In genomic region chr14:24915403-24915921, GRCh38 we compare ENCODE assay signal across 23 cellular contexts.
DNase-seq lines count a peak whose midpoint lies in the region; ATAC-seq, FAIRE-seq and TF ChIP-seq lines count a peak whose summit lies in the region.
"Had no signal": no experiment of that assay in that cellular context is flagged by ENCODE, and none has a peak within 500 bp of the region (broad histone marks: within the 10 kb centered on the region; RNA-seq: fewer than 3 reads in every experiment).

No MANE protein-coding gene starts in this region.

- TF ChIP-seq CTCF in HEK293 (tag by site-specific recombination; IDR thresholded peaks at IDR 0.05) (no peak), GM12878 (IDR thresholded peaks at IDR 0.05 in 2 of 3, conservative IDR thresholded peaks at IDR 0.05 in 1 of 3; ENCODE audit: control insufficient read depth in 2 of 3, extremely low read depth in 1 of 3, insufficient read depth in 1 of 3, low read depth in 3 of 3, low read length in 3 of 3) (no peak), smooth muscle cell (IDR thresholded peaks at IDR 0.05; ENCODE audit: borderline replicate concordance, insufficient read depth, poor library complexity, severe bottlenecking) (no peak)

- no peaks in the 10 kb centered on the region for H3K9me3 ChIP-seq in HEK293 (ENCODE audit: control insufficient read depth, insufficient read depth, low read depth, low read length)
- H3K9me3 ChIP-seq in GM12878 (replicated peaks; ENCODE audit: control insufficient read depth, insufficient read depth, low read length): no peaks in the 10 kb centered on the region
- no peaks in the 10 kb centered on the region for H3K9me3 ChIP-seq in smooth muscle cell (replicated peaks; ENCODE audit: low read depth)
- H3K9me3 ChIP-seq: BE2C, BLaER1 had no signal

- TF ChIP-seq EP300 in GM12878 (IDR thresholded peaks at IDR 0.05; ENCODE audit: borderline replicate concordance in 1 of 2, control insufficient read depth in 1 of 2, low read depth in 2 of 2, low read length in 2 of 2): no peak

- POLR2A ChIA-PET in HEK293 (lab: Yijun Ruan, JAX): no interaction called here
- POLR2A ChIA-PET in GM12878 (lab: Charles Lee): interaction anchor here (1.7 to 3.2 kb wide), 3 partner anchors 9 to 40 kb away, joined by 5 to 15 read pairs (median 6); no protein-coding TSS in a partner anchor

- H3K4me3 ChIP-seq in HEK293 (ENCODE audit: low read depth, low read length): no peak overlapping the region
- no peak overlapping the region for H3K4me3 ChIP-seq in GM12878
- no peak overlapping the region for H3K4me3 ChIP-seq in smooth muscle cell
- H3K4me3 ChIP-seq: BLaER1 had no signal

- H3K4me1 ChIP-seq in HEK293 (ENCODE audit: control insufficient read depth, insufficient read depth, low read length) (peaks cover 20% of the 10 kb centered on the region), GM12878 (ENCODE audit: control insufficient read depth, insufficient read depth, low read length) (no peaks in the 10 kb centered on the region), smooth muscle cell (ENCODE audit: low read depth) (peaks cover 11% of the 10 kb centered on the region)
- H3K4me1 ChIP-seq: BE2C had no signal

- H3K36me3 ChIP-seq in HEK293 (ENCODE audit: control insufficient read depth in 2 of 2, insufficient read depth in 1 of 2, low read length in 2 of 2) (no peaks in the 10 kb centered on the region), GM12878 (ENCODE audit: control insufficient read depth in 2 of 2, insufficient read depth in 2 of 2, low read length in 1 of 2) (no peaks in the 10 kb centered on the region), smooth muscle cell (ENCODE audit: low read depth) (no peaks in the 10 kb centered on the region)
- H3K36me3 ChIP-seq: BE2C, BLaER1 had no signal

- no peak for FAIRE-seq in GM12878 (lab: Jason Lieb, UNC)
- FAIRE-seq: A204.1, GM12891, GM19239 had no signal

- RAD21 ChIA-PET in GM12878 (lab: Charles Lee; ENCODE audit: unreplicated experiment): interaction anchor here (0.8 to 4.6 kb wide), 7 partner anchors 10 to 109 kb away, joined by 3 to 35 read pairs (median 6); no protein-coding TSS in a partner anchor

- H3K79me2 ChIP-seq in GM12878 (ENCODE audit: control insufficient read depth, insufficient read depth, low read length): no peaks in the 10 kb centered on the region
- H3K79me2 ChIP-seq in smooth muscle cell (ENCODE audit: low read depth): peaks cover 85% of the 10 kb centered on the region

- 0% methylated on average over 1 of the region's 1 CpG for WGBS in GM12878 (ENCODE audit: insufficient coverage, insufficient replicate concordance, low lambda C conversion rate, missing lambda C conversion rate)
- 100% methylated on average over 1 of the region's 1 CpG for WGBS in smooth muscle cell (ENCODE audit: low lambda C conversion rate)

- BruUV-seq in GM12878 (replicated peaks; lab: Mats Ljungman, UMichigan): no TSS peak

- ATAC-seq in GM12878: no peak
- ATAC-seq in GM18873 (IDR thresholded peaks at IDR 0.05; ENCODE audit: low FRiP score, unreplicated experiment): no peak
- no peak for ATAC-seq in GM21528 (IDR thresholded peaks at IDR 0.05; ENCODE audit: low FRiP score, unreplicated experiment)

- no peak for TF ChIP-seq POLR2A in GM12878 (IDR thresholded peaks at IDR 0.05; ENCODE audit: low read depth, low read length)

- H2AFZ ChIP-seq in GM12878 (ENCODE audit: control insufficient read depth, low read depth, low read length) (no peak overlapping the region), smooth muscle cell (ENCODE audit: low read depth) (no peak overlapping the region)

- CTCF ChIA-PET in HEK293 (lab: Yijun Ruan, JAX) (no interaction called here), GM12878 (lab: Yijun Ruan, JAX) (interaction anchor here (0.9 to 3.1 kb wide), 8 partner anchors 8 to 206 kb away, joined by 3 to 6 read pairs (median 3); no protein-coding TSS in a partner anchor)

- H3K9ac ChIP-seq in GM12878 (ENCODE audit: control insufficient read depth, insufficient read depth, low read length): no peak overlapping the region
- no peak overlapping the region for H3K9ac ChIP-seq in smooth muscle cell (ENCODE audit: low read depth)
- H3K9ac ChIP-seq: BLaER1 had no signal

- H3K27ac ChIP-seq in HEK293 (ENCODE audit: extremely low read depth, low read depth, low read length) (no peak overlapping the region), GM12878 (ENCODE audit: control insufficient read depth, insufficient read depth) (no peak overlapping the region), smooth muscle cell (ENCODE audit: low read depth) (peak overlapping the region; percentile 39)
- H3K27ac ChIP-seq: BLaER1 had no signal

- H3K4me2 ChIP-seq in GM12878 (ENCODE audit: control insufficient read depth, insufficient read depth) (no peak overlapping the region), smooth muscle cell (peak overlapping the region; percentile 10)
- H3K4me2 ChIP-seq: BLaER1 had no signal

- intact Hi-C loops in GM12878 (cut with micrococcal nuclease; ENCODE audit: unreplicated experiment): no loop called here

- DNase-seq in GM12878 (ENCODE audit: low read depth, low spot score): no peak
- DNase-seq in smooth muscle cell (lab: John Stamatoyannopoulos, UW; ENCODE audit: unreplicated experiment): no peak
- DNase-seq: 8988T; ACHN; BE2C; C1 segment of cervical spinal cord; CD4-positive, alpha-beta memory T cell; CD4-positive, CD25-positive, alpha-beta regulatory T cell; CD8-positive, alpha-beta memory T cell; COR-L47; DMS 273 treated with DMSO at 0.1 percent for 48 hours; DMS153; DMS53; DMS79; DND-41; GDM1 had no signal

- SMC1A ChIA-PET in GM12878 (lab: Charles Lee; ENCODE audit: uncharacterized antibody, unreplicated experiment): interaction anchor here (0.7 to 9.3 kb wide), 17 partner anchors 9 to 132 kb away, joined by 3 to 87 read pairs (median 6); no protein-coding TSS in a partner anchor

- TF ChIP-seq RAD21 in GM12878 (IDR thresholded peaks at IDR 0.05; ENCODE audit: insufficient read depth, low read depth, low read length): no peak

- H3K27me3 ChIP-seq in GM12878 (replicated peaks in 1 of 2; ENCODE audit: control insufficient read depth in 2 of 2, insufficient read depth in 2 of 2, low read length in 1 of 2): no peaks in the 10 kb centered on the region
- H3K27me3 ChIP-seq in smooth muscle cell (ENCODE audit: low read depth): no peaks in the 10 kb centered on the region
- H3K27me3 ChIP-seq: BE2C, BLaER1 had no signal

- in situ Hi-C loops in GM12878 (cut with MboI): no loop called here

- peaks cover 18% of the 10 kb centered on the region for H3F3A ChIP-seq in smooth muscle cell (ENCODE audit: low read depth)

- H4K20me1 ChIP-seq in GM12878 (ENCODE audit: control insufficient read depth, insufficient read depth) (no peaks in the 10 kb centered on the region), smooth muscle cell (ENCODE audit: low read depth) (peaks cover 62% of the 10 kb centered on the region)
- H4K20me1 ChIP-seq: BLaER1 had no signal

TF ChIP-seq in HEK293, 187 proteins besides CTCF, POLR2A, EP300 and RAD21:
- TF ChIP-seq ZNF629 (tag by site-specific recombination; IDR thresholded peaks at IDR 0.05) (peak; percentile 37; the same call in 1 of the 2 replicates), ATF2 (tag by site-specific recombination; IDR thresholded peaks at IDR 0.05; ENCODE audit: low read depth) (peak; percentile 83), ZNF10 (tag by site-specific recombination; IDR thresholded peaks at IDR 0.05) (peak; percentile 91), ZNF658 (tag by site-specific recombination; IDR thresholded peaks at IDR 0.05) (no peak), ZSCAN23 (tag by site-specific recombination; IDR thresholded peaks at IDR 0.05) (no peak), ZNF19 (tag by site-specific recombination; IDR thresholded peaks at IDR 0.05; ENCODE audit: low read depth) (no peak)

TF ChIP-seq in GM12878, 131 proteins besides CTCF, POLR2A, EP300 and RAD21:
- TF ChIP-seq SIX5 (IDR thresholded peaks at IDR 0.05; ENCODE audit: low read depth, low read length, severe bottlenecking): no peak
- no peak for TF ChIP-seq STAT1 (conservative IDR thresholded peaks at IDR 0.05)
- TF ChIP-seq FOS (IDR thresholded peaks at IDR 0.05; ENCODE audit: borderline replicate concordance, extremely low read depth, insufficient read length): no peak
- TF ChIP-seq ATF7 (IDR thresholded peaks at IDR 0.05; ENCODE audit: low read depth): peak; percentile 47; the same call in 1 of the 2 replicates

Comparison
In these comparisons a context has a peak if more than half of its experiments do, and no peak if none do; other contexts are left out.
1. Of the 9 proteins assayed by ChIP-seq in both HEK293 and GM12878: peak only in HEK293: ATF2; only in GM12878: none; in both: none; in neither: 8.